In the genomic region with DNA sequence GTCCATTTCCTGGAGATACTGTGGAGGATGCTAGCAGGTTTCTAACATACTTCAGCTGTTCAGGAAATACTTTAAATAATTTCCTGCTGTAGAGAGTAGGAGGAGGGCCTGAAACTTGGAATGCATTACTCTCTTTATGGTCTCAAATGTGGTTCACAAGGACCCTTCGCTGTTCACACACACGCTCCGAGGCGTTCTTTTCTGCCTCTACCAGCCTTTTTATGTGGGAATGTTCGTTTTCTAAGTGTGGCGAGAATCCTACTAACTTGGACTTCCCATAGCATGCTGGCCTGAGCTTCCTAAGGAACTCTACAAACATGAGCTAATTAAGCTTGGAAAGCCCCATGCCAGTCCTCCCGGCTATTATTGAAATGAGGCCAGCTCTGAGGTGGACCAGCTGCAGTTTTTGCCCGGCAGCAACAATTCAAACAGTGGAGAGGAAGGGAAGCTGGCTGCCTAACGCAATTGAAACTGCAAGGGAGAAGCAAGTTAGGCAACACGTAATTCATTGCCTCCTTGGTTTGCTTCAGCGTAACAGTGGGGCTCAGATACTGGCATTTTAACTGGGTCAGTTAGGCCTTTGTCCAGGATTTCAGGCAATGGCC, we compare ENCODE assay signal across 11 cellular contexts. TPM values are rescaled to one million over a fixed set of nuclear protein-coding genes. Genes with fewer than 3 reads are reported as not detected.
DNase-seq lines count a peak whose midpoint lies in the region; ATAC-seq and TF ChIP-seq lines count a peak whose summit lies in the region.
"Had no signal": no experiment of that assay in that cellular context is flagged by ENCODE, and none has a peak within 500 bp of the region (broad histone marks: within the 10 kb centered on the region; RNA-seq: fewer than 3 reads in every experiment).

No MANE protein-coding gene starts in this region.

- TF ChIP-seq EP300 in transverse colon (IDR thresholded peaks at IDR 0.05; ENCODE audit: low read depth), result no peak

- DNase-seq in DMS53 (lab: John Stamatoyannopoulos, UW), result peak; percentile 15
- DNase-seq in DMS53 treated with DMSO at 0.1 percent for 48 hours (lab: John Stamatoyannopoulos, UW; ENCODE audit: unreplicated experiment), result no peak
- peak; percentile 67 for DNase-seq in mammary epithelial cell
- no peak for DNase-seq in right lobe of liver
- DNase-seq in transverse colon, result no peak
- DNase-seq in GOT3 (lab: John Stamatoyannopoulos, UW), result no peak
- no peak for DNase-seq in HPDE6-E6E7 (ENCODE audit: extremely low spot score)
- no peak for DNase-seq in effector memory CD8-positive, alpha-beta T cell
- DNase-seq: 8988T; NCI-H345; stimulated activated CD4-positive, alpha-beta T cell treated with anti-CD3 and anti-CD28 coated beads, Interleukin-4, amount 100 ng/mL, for 24 hours had no signal

- H3K27me3 ChIP-seq in mammary epithelial cell (ENCODE audit: insufficient read depth, low read length) (peaks cover 2% of the 10 kb centered on the region), right lobe of liver (no peaks in the 10 kb centered on the region), transverse colon (no peaks in the 10 kb centered on the region)

- H3K4me1 ChIP-seq in mammary epithelial cell (ENCODE audit: insufficient read depth, low read length) (no peaks in the 10 kb centered on the region), right lobe of liver (no peaks in the 10 kb centered on the region), transverse colon (peaks cover 0 to 8% (median 4%) of the 10 kb centered on the region in 4 donors)

- H3K36me3 ChIP-seq in mammary epithelial cell (ENCODE audit: insufficient read depth, low read length), result no peaks in the 10 kb centered on the region
- H3K36me3 ChIP-seq in right lobe of liver, result no peaks in the 10 kb centered on the region
- no peaks in the 10 kb centered on the region for H3K36me3 ChIP-seq in transverse colon

- CTCF ChIA-PET in mammary epithelial cell (lab: Charles Lee; ENCODE audit: low non-redundant PET), result interaction anchor here (0.7 kb wide), 1 partner anchor 34 kb away, joined by 20 read pairs; no protein-coding TSS in a partner anchor

- H3K4me2 ChIP-seq in mammary epithelial cell (ENCODE audit: insufficient read depth, low read depth, low read length), result no peak overlapping the region

- no peak overlapping the region for H3K27ac ChIP-seq in mammary epithelial cell (ENCODE audit: insufficient read depth, low read depth, low read length)
- H3K27ac ChIP-seq in right lobe of liver, result no peak overlapping the region
- peak overlapping the region; percentile 10 to 53 (median 34) for H3K27ac ChIP-seq in transverse colon

- ATAC-seq in right lobe of liver, result peak in 3 of 4 donors; percentile 36 to 60 (median 52)
- ATAC-seq in effector memory CD8-positive, alpha-beta T cell (replicated peaks), result no peak

- peaks cover 3% of the 10 kb centered on the region for H3K36me3 Mint-ChIP-seq in effector memory CD8-positive, alpha-beta T cell (ENCODE audit: insufficient read depth)

- H3K4me3 Mint-ChIP-seq in effector memory CD8-positive, alpha-beta T cell, result no peak overlapping the region

- H2AFZ ChIP-seq in mammary epithelial cell (ENCODE audit: low read depth, low read length), result peak overlapping the region; percentile 46

- no peaks in the 10 kb centered on the region for H4K20me1 ChIP-seq in mammary epithelial cell (ENCODE audit: insufficient read depth, low read length)

- no peaks in the 10 kb centered on the region for H3K27me3 Mint-ChIP-seq in effector memory CD8-positive, alpha-beta T cell

- intact Hi-C loops in mammary epithelial cell (cut with micrococcal nuclease) (no loop called here), right lobe of liver (cut with DNase I) (no loop called here), transverse colon (cut with DNase I; ENCODE audit: low total_unique reads) (no loop called here)

- H3K79me2 ChIP-seq in mammary epithelial cell (ENCODE audit: insufficient read depth, low read length), result no peaks in the 10 kb centered on the region

- in situ Hi-C loops in mammary epithelial cell (cut with MboI; ENCODE audit: low sequenced_read_pairs in 2 of 2), result no loop called here
- in situ Hi-C loops in transverse colon (cut with MboI; ENCODE audit: low pct_ligation_motif_present in 1 of 4, low pct_unique_long_range_greater_than_20kb in 1 of 4, low sequenced_read_pairs in 3 of 4), result no loop called here

- WGBS in mammary epithelial cell (ENCODE audit: low coverage, missing lambda C conversion rate), result 27% methylated on average over 11 of the region's 11 CpGs
- 39% methylated on average over 11 of the region's 11 CpGs for WGBS in right lobe of liver (ENCODE audit: insufficient coverage, low coverage, low lambda C conversion rate, missing lambda C conversion rate)
- 59 to 68% methylated on average over 6 to 11 of the region's 11 CpGs for WGBS in transverse colon (ENCODE audit: low coverage in 1 of 2), 2 donors

- no peak overlapping the region for H3K4me3 ChIP-seq in mammary epithelial cell (replicated peaks in 1 of 3; ENCODE audit: insufficient read depth in 1 of 3, low read depth in 2 of 3, low read length in 3 of 3)
- no peak overlapping the region for H3K4me3 ChIP-seq in right lobe of liver
- no peak overlapping the region for H3K4me3 ChIP-seq in transverse colon

- TF ChIP-seq POLR2A in right lobe of liver (IDR thresholded peaks at IDR 0.05), result no peak
- no peak for TF ChIP-seq POLR2A in transverse colon (IDR thresholded peaks at IDR 0.05)

- dilution Hi-C loops in mammary epithelial cell (cut with HindIII; ENCODE audit: low sequenced_read_pairs), result loop anchor here (5.0 kb wide), 1 partner anchor 63 kb away; no protein-coding TSS in a partner anchor

- BruUV-seq in mammary epithelial cell (replicated peaks; lab: Mats Ljungman, UMichigan), result no TSS peak

- H3K9me3 Mint-ChIP-seq in effector memory CD8-positive, alpha-beta T cell, result no peaks in the 10 kb centered on the region

- H3K27ac Mint-ChIP-seq in effector memory CD8-positive, alpha-beta T cell, result no peak overlapping the region

- TF ChIP-seq CTCF in mammary epithelial cell (conservative IDR thresholded peaks at IDR 0.05 in 1 of 2, IDR thresholded peaks at IDR 0.05 in 1 of 2; ENCODE audit: extremely low read depth in 1 of 2, insufficient read depth in 1 of 2, low read depth in 1 of 2, low read length in 2 of 2) (no peak), right lobe of liver (IDR thresholded peaks at IDR 0.05) (no peak), transverse colon (IDR thresholded peaks at IDR 0.05) (no peak)

- peaks cover 0 to 8% of the 10 kb centered on the region in 2 donors for H3K4me1 Mint-ChIP-seq in effector memory CD8-positive, alpha-beta T cell (ENCODE audit: low read depth in 2 of 2)

- no peak overlapping the region for H3K9ac ChIP-seq in mammary epithelial cell (ENCODE audit: insufficient read depth, low read length)

- H3K9me3 ChIP-seq in mammary epithelial cell (replicated peaks; ENCODE audit: insufficient read depth, low read length) (no peaks in the 10 kb centered on the region), right lobe of liver (no peaks in the 10 kb centered on the region), transverse colon (no peaks in the 10 kb centered on the region)

RNA-seq across cellular contexts. Expression of a gene that starts 18.9 kb away (rescaled TPM):
- total RNA-seq in mammary epithelial cell, result 100 to 1,000 TPM in 1 of 2 donors, 10 to 100 TPM in 1; 63.7 to 168 TPM
- polyA plus RNA-seq in mammary epithelial cell, result 263 TPM
- 483 TPM for polyA minus RNA-seq in mammary epithelial cell
- total RNA-seq in right lobe of liver, result 10 to 100 TPM in 4 of 6 experiments, 1 to 10 TPM in 2; 9.2 to 36.6 (median 20.0) TPM
- total RNA-seq in transverse colon, result 10 to 100 TPM in 3 of 4 donors, 1 to 10 TPM in 1; 3.4 to 21.5 (median 11.0) TPM

RNA-seq across cellular contexts. Expression of a gene that starts 58.1 kb away (rescaled TPM):
- total RNA-seq in mammary epithelial cell, result 1 to 10 TPM; 7.0 to 7.2 TPM
- polyA plus RNA-seq in mammary epithelial cell, result 9.9 TPM
- 2.3 TPM for polyA minus RNA-seq in mammary epithelial cell
- total RNA-seq in right lobe of liver, result 10 to 100 TPM in 1 of 6 experiments, 1 to 10 TPM in 5; 7.2 to 12.4 (median 8.3) TPM
- total RNA-seq in transverse colon, result 10 to 100 TPM in 2 of 4 donors, 1 to 10 TPM in 1, under 1 TPM in 1; 0.80 to 19.5 (median 8.1) TPM

Comparison
In these comparisons a context has a peak if more than half of its experiments do, and no peak if none do; other contexts are left out.
1. DNase-seq: peak in DMS53 (single experiment) and mammary epithelial cell (single experiment); none in DMS53 treated with DMSO at 0.1 percent for 48 hours (single experiment), right lobe of liver (0 of 3), transverse colon (single experiment), GOT3 (single experiment), HPDE6-E6E7 (single experiment) and effector memory CD8-positive, alpha-beta T cell (0 of 3).
2. H3K27ac ChIP-seq: peak in transverse colon (4 of 4); none in mammary epithelial cell (single experiment) and right lobe of liver (0 of 3).